Comparison of ENCODE assay signal across 11 cellular contexts in the genomic region with DNA sequence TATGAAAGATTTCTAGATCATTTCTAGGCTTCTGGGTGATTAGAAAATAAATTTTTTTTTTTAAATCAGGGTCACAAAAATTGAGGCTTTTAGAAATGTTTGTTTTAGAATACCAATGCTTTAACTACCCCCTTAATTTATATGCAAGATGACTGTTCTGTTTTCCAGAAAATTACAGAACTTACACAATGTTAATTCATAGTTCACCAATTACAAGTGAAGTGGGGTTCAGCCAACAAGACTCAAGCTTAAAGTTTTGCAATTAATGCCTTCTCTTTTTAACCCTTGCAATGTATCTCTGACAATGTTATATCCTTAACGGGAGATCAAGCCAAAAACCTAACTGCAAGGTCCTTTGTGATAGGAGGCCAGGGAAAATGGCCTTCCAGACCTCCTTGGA. TPM values are rescaled to one million over a fixed set of nuclear protein-coding genes. Genes with fewer than 3 reads are reported as not detected.
DNase-seq lines count a peak whose midpoint lies in the region; ATAC-seq, FAIRE-seq and TF ChIP-seq lines count a peak whose summit lies in the region.
"Had no signal": no experiment of that assay in that cellular context is flagged by ENCODE, and none has a peak within 500 bp of the region (broad histone marks: within the 10 kb centered on the region; RNA-seq: fewer than 3 reads in every experiment).

No MANE protein-coding gene starts in this region.

- no peak for FAIRE-seq in D721Med (lab: Jason Lieb, UNC)

- H3K27ac ChIP-seq in right atrium auricular region: peak overlapping the region; percentile 66 to 89
- peak overlapping the region; percentile 67 to 88 (median 84) for H3K27ac ChIP-seq in esophagus squamous epithelium
- peak overlapping the region; percentile 78 for H3K27ac ChIP-seq in osteoblast (ENCODE audit: low read depth, low read length)
- H3K27ac ChIP-seq in aorta (ENCODE audit: low read depth in 1 of 2, low read length in 2 of 2): peak overlapping the region; percentile 18 to 91

- H3K79me2 ChIP-seq in osteoblast (ENCODE audit: insufficient read depth, low read length): no peaks in the 10 kb centered on the region

- ATAC-seq in aorta (ENCODE audit: low FRiP score) (no peak), GM18502 (IDR thresholded peaks at IDR 0.05; ENCODE audit: poor library complexity, unreplicated experiment) (no peak)

- no peaks in the 10 kb centered on the region for H4K20me1 ChIP-seq in osteoblast (ENCODE audit: insufficient read depth, low read length)

- H3K27me3 ChIP-seq in right atrium auricular region (no peaks in the 10 kb centered on the region), esophagus squamous epithelium (peaks cover 0 to 15% (median 0%) of the 10 kb centered on the region in 4 donors), osteoblast (ENCODE audit: insufficient read depth, low read length) (peaks cover 2% of the 10 kb centered on the region), aorta (ENCODE audit: control insufficient read depth in 1 of 2, insufficient read depth in 2 of 2, low read length in 1 of 2) (no peaks in the 10 kb centered on the region)

- DNase-seq in right atrium auricular region (ENCODE audit: low spot score) (no peak), cardiac septum (ENCODE audit: low spot score) (no peak), esophagus squamous epithelium (lab: John Stamatoyannopoulos, UW) (no peak), osteoblast (ENCODE audit: insufficient read length, low spot score, missing footprints) (no peak), aorta (no peak), posterior cingulate gyrus (no peak), D721Med (ENCODE audit: insufficient read length, low spot score) (no peak)
- DNase-seq: activated CD4-positive, CD25-positive, alpha-beta regulatory T cell treated with anti-CD3 and anti-CD28 coated beads, Interleukin-2, amount 50 U/mL, for 72 hours had no signal

- H3K4me3 ChIP-seq in right atrium auricular region (peak overlapping the region; percentile 51 to 53), esophagus squamous epithelium (peak overlapping the region in 3 of 4 donors; percentile 36 to 67 (median 51)), osteoblast (ENCODE audit: insufficient read depth, low read length) (no peak overlapping the region), aorta (ENCODE audit: low read length in 2 of 2) (no peak overlapping the region)

- intact Hi-C loops in cardiac septum (cut with DNase I) (no loop called here), esophagus squamous epithelium (cut with DNase I) (no loop called here), aorta (cut with DNase I) (no loop called here), posterior cingulate gyrus (cut with DNase I) (no loop called here)

- peaks cover 35% of the 10 kb centered on the region for H3K36me3 ChIP-seq in right atrium auricular region
- H3K36me3 ChIP-seq in esophagus squamous epithelium: peaks cover 0 to 16% (median 0%) of the 10 kb centered on the region in 3 donors
- H3K36me3 ChIP-seq in osteoblast (ENCODE audit: insufficient read depth, low read length): no peaks in the 10 kb centered on the region
- peaks cover 4 to 10% of the 10 kb centered on the region in 2 donors for H3K36me3 ChIP-seq in aorta (ENCODE audit: control insufficient read depth in 1 of 2, insufficient read depth in 2 of 2, low read length in 1 of 2)

- no peak for TF ChIP-seq CTCF in right atrium auricular region (IDR thresholded peaks at IDR 0.05)
- no peak for TF ChIP-seq CTCF in esophagus squamous epithelium (IDR thresholded peaks at IDR 0.05)
- no peak for TF ChIP-seq CTCF in osteoblast (IDR thresholded peaks at IDR 0.05; ENCODE audit: extremely low read depth, low read depth, low read length)
- no peak for TF ChIP-seq CTCF in D721Med (IDR thresholded peaks at IDR 0.05; ENCODE audit: insufficient read depth, missing control alignments)

- no peak for TF ChIP-seq POLR2A in esophagus squamous epithelium (IDR thresholded peaks at IDR 0.05)

- H3K9me3 ChIP-seq in right atrium auricular region: no peaks in the 10 kb centered on the region
- no peaks in the 10 kb centered on the region for H3K9me3 ChIP-seq in esophagus squamous epithelium
- no peaks in the 10 kb centered on the region for H3K9me3 ChIP-seq in osteoblast (ENCODE audit: low read depth, low read length)
- no peaks in the 10 kb centered on the region for H3K9me3 ChIP-seq in aorta (ENCODE audit: control insufficient read depth, low read length)

- peak overlapping the region; percentile 39 for H2AFZ ChIP-seq in osteoblast (ENCODE audit: low read length)

- 50 to 67% methylated on average over 1 of the region's 1 CpG for WGBS in esophagus squamous epithelium, 2 donors
- 11 to 14% methylated on average over 1 of the region's 1 CpG for WGBS in aorta, 2 donors

- H3K4me2 ChIP-seq in osteoblast (ENCODE audit: insufficient read depth, low read length): peak overlapping the region; percentile 86

- peaks cover 0 to 22% of the 10 kb centered on the region in 2 donors for H3K4me1 ChIP-seq in right atrium auricular region
- H3K4me1 ChIP-seq in esophagus squamous epithelium: peaks cover 8 to 48% (median 16%) of the 10 kb centered on the region in 3 donors
- peaks cover 28% of the 10 kb centered on the region for H3K4me1 ChIP-seq in osteoblast (ENCODE audit: insufficient read depth, low read length)
- peaks cover 2 to 3% of the 10 kb centered on the region in 2 donors for H3K4me1 ChIP-seq in aorta (ENCODE audit: control insufficient read depth in 1 of 2, insufficient read depth in 2 of 2, low read length in 2 of 2)

RNA-seq across cellular contexts. Expression of a gene that starts 5.6 kb away (rescaled TPM):
- 100 to 1,000 TPM in 1 of 2 donors, 10 to 100 TPM in 1; 54.5 to 243 TPM for total RNA-seq in right atrium auricular region
- 49.7 TPM for total RNA-seq in cardiac septum
- total RNA-seq in esophagus squamous epithelium: 10 to 100 TPM in 2 of 4 donors, 1 to 10 TPM in 2; 2.2 to 71.0 (median 9.1) TPM
- 0.29 and 0.36 TPM in 2 replicates for total RNA-seq in osteoblast
- 100 to 1,000 TPM; 174 to 217 TPM for total RNA-seq in aorta
- polyA plus RNA-seq in aorta: 100 to 1,000 TPM; 152 to 178 TPM

RNA-seq across cellular contexts. Expression of a gene that starts 12.8 kb away (rescaled TPM):
- total RNA-seq in right atrium auricular region: not detected
- not detected for total RNA-seq in cardiac septum
- total RNA-seq in esophagus squamous epithelium: not detected
- not detected in 2 replicates for total RNA-seq in osteoblast
- total RNA-seq in aorta: not detected
- polyA plus RNA-seq in aorta: under 1 TPM in 1 of 2 donors, not detected in 1; 0.56 TPM
- total RNA-seq: activated naive CD4-positive, alpha-beta T cell treated with anti-CD3 and anti-CD28 coated beads, Interleukin-2, amount 50 U/mL, for 72 hours; myocyte had no signal

Comparison
In these comparisons a context has a peak if more than half of its experiments do, and no peak if none do; other contexts are left out.
1. H3K4me3 ChIP-seq: peak in right atrium auricular region (2 of 2) and esophagus squamous epithelium (3 of 4); none in osteoblast (single experiment) and aorta (0 of 2).
2. Peak in every context shown above with its lines, with median percentiles within 50 percentile points of each other: H3K27ac ChIP-seq.